1 cellular context compared by ENCODE assay signal in the genomic region with DNA sequence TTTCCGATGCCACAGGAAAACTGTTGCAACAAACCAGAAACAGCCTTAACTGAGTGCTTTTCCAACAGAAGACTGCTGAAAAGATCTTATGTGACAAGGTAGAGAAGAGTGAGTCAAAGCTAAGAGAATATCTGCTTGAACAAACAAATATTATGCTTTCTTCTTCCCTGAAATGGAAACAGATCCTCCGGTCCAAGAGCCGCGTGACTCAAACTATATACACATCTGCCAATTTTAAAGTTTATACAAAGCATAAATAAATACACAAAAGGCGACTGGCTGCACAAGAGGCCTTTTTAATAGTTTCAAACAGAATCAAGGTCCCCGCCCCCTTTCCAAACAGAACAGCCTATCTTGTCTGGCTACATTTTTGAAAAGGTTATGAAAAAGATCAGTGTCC.
TF ChIP-seq lines count a peak whose summit lies in the region.

No MANE protein-coding gene starts in this region.

TF ChIP-seq in SK-N-SH, 30 proteins besides CTCF, POLR2A, EP300 and RAD21 (continued from another document):
- TF ChIP-seq USF2 (IDR thresholded peaks at IDR 0.05; ENCODE audit: borderline replicate concordance, low read depth, low read length), result no peak
- TF ChIP-seq RXRA (IDR thresholded peaks at IDR 0.05; ENCODE audit: borderline replicate concordance, low read depth), result no peak
- TF ChIP-seq NFIC (IDR thresholded peaks at IDR 0.05; ENCODE audit: borderline replicate concordance), result no peak
- no peak for TF ChIP-seq PBX3 (IDR thresholded peaks at IDR 0.05)
- TF ChIP-seq GABPA (IDR thresholded peaks at IDR 0.05; ENCODE audit: low read depth), result no peak
- no peak for TF ChIP-seq RCOR1 (IDR thresholded peaks at IDR 0.05; ENCODE audit: low read length)
- no peak for TF ChIP-seq FOXJ3 (CRISPR knock-in tag; IDR thresholded peaks at IDR 0.05)
